ENCODE assay signal across 13 cellular contexts in genomic region chr9:16413509-16414016, GRCh38.
DNase-seq lines count a peak whose midpoint lies in the region; ATAC-seq and TF ChIP-seq lines count a peak whose summit lies in the region.
"Had no signal": no experiment of that assay in that cellular context is flagged by ENCODE, and none has a peak within 500 bp of the region (broad histone marks: within the 10 kb centered on the region; RNA-seq: fewer than 3 reads in every experiment).

No MANE protein-coding gene starts in this region.

- H3K9me3 Mint-ChIP-seq in mesothelial cell of epicardium: no peaks in the 10 kb centered on the region
- H3K9me3 Mint-ChIP-seq in activated CD8-positive, alpha-beta T cell treated with anti-CD3 and anti-CD28 coated beads, Interleukin-2, amount 10 ng/mL, durations not matched to agents 7 days and 5 days (ENCODE audit: insufficient read depth): no peaks in the 10 kb centered on the region
- H3K9me3 Mint-ChIP-seq: nephron had no signal

- no peak overlapping the region for H3K27ac Mint-ChIP-seq in mesothelial cell of epicardium
- H3K27ac Mint-ChIP-seq in activated CD8-positive, alpha-beta T cell treated with anti-CD3 and anti-CD28 coated beads, Interleukin-2, amount 10 ng/mL, durations not matched to agents 7 days and 5 days: no peak overlapping the region
- H3K27ac Mint-ChIP-seq: nephron had no signal

- H3K27me3 Mint-ChIP-seq in mesothelial cell of epicardium (ENCODE audit: low read depth): peaks cover 2% of the 10 kb centered on the region
- H3K27me3 Mint-ChIP-seq in activated CD8-positive, alpha-beta T cell treated with anti-CD3 and anti-CD28 coated beads, Interleukin-2, amount 10 ng/mL, durations not matched to agents 7 days and 5 days (ENCODE audit: low read depth): no peaks in the 10 kb centered on the region

- H3K36me3 ChIP-seq in lung (ENCODE audit: control insufficient read depth in 2 of 2, insufficient read depth in 2 of 2, low read length in 2 of 2): no peaks in the 10 kb centered on the region

- POLR2A ChIA-PET in AG04450 (lab: Yijun Ruan, JAX): interaction anchor here (0.6 to 1.7 kb wide), 4 partner anchors 200 to 472 kb away, joined by 3 to 9 read pairs (median 4); no protein-coding TSS in a partner anchor
- POLR2A ChIA-PET in HEK293T (lab: Yijun Ruan, JAX): no interaction called here
- POLR2A ChIA-PET in activated CD8-positive, alpha-beta T cell treated with anti-CD3 and anti-CD28 coated beads, Interleukin-2, amount 10 ng/mL, durations not matched to agents 7 days and 5 days (lab: Charles Lee): no interaction called here

- H3K36me3 Mint-ChIP-seq in mesothelial cell of epicardium: peaks cover 2% of the 10 kb centered on the region
- no peaks in the 10 kb centered on the region for H3K36me3 Mint-ChIP-seq in activated CD8-positive, alpha-beta T cell treated with anti-CD3 and anti-CD28 coated beads, Interleukin-2, amount 10 ng/mL, durations not matched to agents 7 days and 5 days (ENCODE audit: low read depth)

- peak overlapping the region; percentile 91 for H3K27ac ChIP-seq in AG04450 (ENCODE audit: low read depth, low read length)
- H3K27ac ChIP-seq in lung (ENCODE audit: low read depth in 1 of 2, low read length in 1 of 2): peak overlapping the region in 1 of 2 donors; percentile 43

- peaks cover 16% of the 10 kb centered on the region for H3K4me1 Mint-ChIP-seq in mesothelial cell of epicardium
- no peaks in the 10 kb centered on the region for H3K4me1 Mint-ChIP-seq in activated CD8-positive, alpha-beta T cell treated with anti-CD3 and anti-CD28 coated beads, Interleukin-2, amount 10 ng/mL, durations not matched to agents 7 days and 5 days (ENCODE audit: low read depth)

- TF ChIP-seq CTCF in AG04450 (IDR thresholded peaks at IDR 0.05; ENCODE audit: low read depth, low read length) (no peak), lung (IDR thresholded peaks at IDR 0.05; ENCODE audit: control extremely low read depth, extremely low read depth) (no peak), mesothelial cell of epicardium (IDR thresholded peaks at IDR 0.05; ENCODE audit: unreplicated experiment) (no peak)

- H3K4me1 ChIP-seq in lung (ENCODE audit: control insufficient read depth in 2 of 2, insufficient read depth in 2 of 2, low read length in 2 of 2): no peaks in the 10 kb centered on the region

- peak; percentile 43 for ATAC-seq in lung (ENCODE audit: insufficient read depth, low FRiP score)
- ATAC-seq in GM19324 (IDR thresholded peaks at IDR 0.05; ENCODE audit: low FRiP score, unreplicated experiment): no peak
- no peak for ATAC-seq in activated CD8-positive, alpha-beta T cell treated with anti-CD3 and anti-CD28 coated beads, Interleukin-2, amount 10 ng/mL, durations not matched to agents 7 days and 5 days
- ATAC-seq: HCT116 had no signal

- H3K27me3 ChIP-seq in AG04450 (ENCODE audit: control insufficient read depth, insufficient read depth, low read length): no peaks in the 10 kb centered on the region
- no peaks in the 10 kb centered on the region for H3K27me3 ChIP-seq in lung (ENCODE audit: control insufficient read depth, insufficient read depth)

- no peak overlapping the region for H3K4me3 ChIP-seq in AG04450 (ENCODE audit: low read depth, low read length)
- no peak overlapping the region for H3K4me3 ChIP-seq in lung

- H3K9me3 ChIP-seq in AG04450 (ENCODE audit: control insufficient read depth, insufficient read depth, low read length): no peaks in the 10 kb centered on the region
- no peaks in the 10 kb centered on the region for H3K9me3 ChIP-seq in lung (ENCODE audit: control insufficient read depth in 2 of 2, insufficient read depth in 1 of 2, low read length in 1 of 2)

- CTCF ChIA-PET in AG04450 (lab: Charles Lee) (interaction anchor here (0.6 kb wide), 1 partner anchor 540 kb away, joined by 3 read pairs; no protein-coding TSS in a partner anchor), HEK293T (lab: Yijun Ruan, JAX) (no interaction called here)
- CTCF ChIA-PET in activated CD8-positive, alpha-beta T cell treated with anti-CD3 and anti-CD28 coated beads, Interleukin-2, amount 10 ng/mL, durations not matched to agents 7 days and 5 days (lab: Charles Lee): no interaction called here

- DNase-seq in AG04450 (ENCODE audit: low read depth, low spot score): peak; percentile 95
- DNase-seq in LHCN-M2 (ENCODE audit: low read depth): peak; percentile 72
- peak; percentile 62 to 77 for DNase-seq in dermis microvascular lymphatic vessel endothelial cell (ENCODE audit: low read depth in 2 of 2)
- DNase-seq in lung (ENCODE audit: low spot score): peak; percentile 31
- DNase-seq in HEK293T (ENCODE audit: extremely low spot score): no peak
- no peak for DNase-seq in mesothelial cell of epicardium (ENCODE audit: low spot score in 2 of 2, unreplicated experiment in 2 of 2)
- DNase-seq in activated CD8-positive, alpha-beta T cell treated with anti-CD3 and anti-CD28 coated beads, Interleukin-2, amount 10 ng/mL, durations not matched to agents 7 days and 5 days: no peak
- DNase-seq: activated naive CD4-positive, alpha-beta T cell treated with Interleukin-2 at 50 U/mL for 16 hours; C1 segment of cervical spinal cord; NCI-H69 had no signal

- WGBS in lung, 2 donors: 52 to 58% methylated on average over 9 of the region's 9 CpGs

- no peak overlapping the region for H3K4me3 Mint-ChIP-seq in mesothelial cell of epicardium
- H3K4me3 Mint-ChIP-seq in activated CD8-positive, alpha-beta T cell treated with anti-CD3 and anti-CD28 coated beads, Interleukin-2, amount 10 ng/mL, durations not matched to agents 7 days and 5 days: no peak overlapping the region
- H3K4me3 Mint-ChIP-seq: nephron had no signal

TF ChIP-seq in HEK293T, 16 proteins besides CTCF, POLR2A, EP300 and RAD21:
- TF ChIP-seq BHLHE40 (IDR thresholded peaks at IDR 0.05; ENCODE audit: borderline replicate concordance) (no peak), SP1 (IDR thresholded peaks at IDR 0.05) (no peak), NFRKB (IDR thresholded peaks at IDR 0.05) (no peak), ZNF384 (IDR thresholded peaks at IDR 0.05) (no peak)

Comparison
In these comparisons a context has a peak if more than half of its experiments do, and no peak if none do; other contexts are left out.
1. DNase-seq: peak in AG04450 (single experiment), LHCN-M2 (single experiment), dermis microvascular lymphatic vessel endothelial cell (2 of 2) and lung (single experiment); none in HEK293T (single experiment), mesothelial cell of epicardium (0 of 2) and activated CD8-positive, alpha-beta T cell treated with anti-CD3 and anti-CD28 coated beads, Interleukin-2, amount 10 ng/mL, durations not matched to agents 7 days and 5 days (single experiment).